Comparison of ENCODE assay signal across 1 cellular context in genomic region chr20:30376767-30377658, GRCh38.
TF ChIP-seq lines count a peak whose summit lies in the region.

No MANE protein-coding gene starts in this region.

TF ChIP-seq in H1, 55 proteins besides CTCF, POLR2A, EP300 and RAD21 (continued from another document):
- no peak for TF ChIP-seq YY1 (IDR thresholded peaks at IDR 0.05; ENCODE audit: low read depth, low read length)
